In the genomic region with DNA sequence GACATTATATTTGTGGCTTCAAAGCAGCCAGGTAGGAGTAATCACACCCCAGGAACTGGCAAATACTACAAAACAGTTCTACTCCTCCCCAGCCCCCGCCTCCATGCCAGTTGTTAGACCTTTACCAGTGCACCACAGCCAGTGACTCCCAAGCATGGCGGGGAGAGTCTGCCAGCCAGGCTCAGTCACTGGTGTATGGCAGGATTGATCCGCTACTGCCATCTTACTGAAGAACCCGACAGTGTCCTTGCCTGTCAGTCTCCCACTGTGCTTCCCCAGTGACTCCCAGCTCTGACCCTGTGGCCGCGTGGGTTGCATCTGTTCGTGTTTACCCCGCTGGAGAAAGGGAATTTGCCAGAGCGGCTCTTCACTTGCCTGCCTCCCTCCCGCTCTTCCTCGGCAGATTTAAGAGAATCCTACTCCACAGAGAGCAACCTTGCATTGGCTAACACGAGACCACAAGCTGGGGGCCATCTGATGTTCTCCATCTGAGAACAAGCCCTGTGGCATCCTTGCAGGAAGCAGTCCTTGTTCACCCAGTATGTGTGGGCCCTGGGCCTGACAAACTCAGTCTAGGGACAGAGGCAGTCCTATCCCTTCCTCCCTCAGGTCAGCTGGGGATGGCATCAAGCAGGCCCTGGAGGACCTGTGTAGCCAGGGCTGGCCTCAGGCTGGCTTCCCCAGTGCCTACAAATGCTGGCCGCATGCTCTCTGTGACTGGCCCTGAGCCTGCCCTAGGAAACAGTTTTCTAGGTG, we compare ENCODE assay signal across 23 cellular contexts. TPM values are rescaled to one million over a fixed set of nuclear protein-coding genes. Genes with fewer than 3 reads are reported as not detected.
A peak's percentile ranks its signal among the peaks of the same experiment; 100 is the strongest.
DNase-seq lines count a peak whose midpoint lies in the region; ATAC-seq and TF ChIP-seq lines count a peak whose summit lies in the region.
"Had no signal": no experiment of that assay in that cellular context is flagged by ENCODE, and none has a peak within 500 bp of the region (broad histone marks: within the 10 kb centered on the region; RNA-seq: fewer than 3 reads in every experiment).

No MANE protein-coding gene starts in this region.

- peak overlapping the region; percentile 85 for H3K27ac ChIP-seq in temporal lobe (ENCODE audit: low read depth, low read length)
- H3K27ac ChIP-seq: KMS-11, SJCRH30 had no signal

- no peak for ATAC-seq in HG03432 (IDR thresholded peaks at IDR 0.05; ENCODE audit: unreplicated experiment)
- ATAC-seq in stimulated activated naive B cell treated with anti-CD40 and anti-IgM and Interleukin-4, amounts not matched to agents 10 μg/mL and 1 μg/mL and 100 μg/mL, for 72 hours (replicated peaks), result no peak

- CTCF ChIA-PET in activated CD4-positive, alpha-beta memory T cell treated with anti-CD3 and anti-CD28 coated beads for 36 hours (lab: Charles Lee), result no interaction called here

- POLR2A ChIA-PET in activated CD4-positive, alpha-beta memory T cell treated with anti-CD3 and anti-CD28 coated beads for 36 hours (lab: Charles Lee), result interaction anchor here (1.1 kb wide), 1 partner anchor 8 kb away, joined by 3 read pairs; no protein-coding TSS in a partner anchor

- H3K9me3 Mint-ChIP-seq in nephron progenitor cell, result no peaks in the 10 kb centered on the region
- no peaks in the 10 kb centered on the region for H3K9me3 Mint-ChIP-seq in activated CD4-positive, alpha-beta memory T cell treated with anti-CD3 and anti-CD28 coated beads for 36 hours
- H3K9me3 Mint-ChIP-seq in stimulated activated naive B cell treated with anti-CD40 and anti-IgM and Interleukin-4, amounts not matched to agents 10 μg/mL and 1 μg/mL and 100 μg/mL, for 72 hours, result no peaks in the 10 kb centered on the region
- H3K9me3 Mint-ChIP-seq: CD4-positive, CD25-positive, alpha-beta regulatory T cell had no signal

- no peak for TF ChIP-seq CTCF in nephron progenitor cell (IDR thresholded peaks at IDR 0.05)

- DNase-seq in NCI-H82 (lab: John Stamatoyannopoulos, UW) (peak; percentile 28), NCI-H82 treated with DMSO at 0.1 percent for 48 hours (lab: John Stamatoyannopoulos, UW; ENCODE audit: unreplicated experiment) (no peak), cerebellar cortex (ENCODE audit: low spot score) (peak; percentile 93), nephron progenitor cell (no peak)
- no peak for DNase-seq in activated CD4-positive, alpha-beta memory T cell treated with anti-CD3 and anti-CD28 coated beads for 36 hours
- DNase-seq in stimulated activated naive B cell treated with anti-CD40 and anti-IgM and Interleukin-4, amounts not matched to agents 10 μg/mL and 1 μg/mL and 100 μg/mL, for 72 hours, result no peak
- DNase-seq: 8988T; CD4-positive, CD25-positive, alpha-beta regulatory T cell; COR-L47; DMS153; GF-D8; HCEC 1CT; NCI-H1417 treated with DMSO at 0.1 percent for 48 hours; NCI-H187 treated with DMSO at 0.1 percent for 48 hours; NCI-H2227 treated with DMSO at 0.1 percent for 48 hours; NCI-H510A treated with DMSO at 0.1 percent for 48 hours; SJCRH30 had no signal

- H3K27me3 Mint-ChIP-seq in nephron progenitor cell (ENCODE audit: low read depth, poor library complexity), result peaks cover 4% of the 10 kb centered on the region
- H3K27me3 Mint-ChIP-seq in activated CD4-positive, alpha-beta memory T cell treated with anti-CD3 and anti-CD28 coated beads for 36 hours, result no peaks in the 10 kb centered on the region
- no peaks in the 10 kb centered on the region for H3K27me3 Mint-ChIP-seq in stimulated activated naive B cell treated with anti-CD40 and anti-IgM and Interleukin-4, amounts not matched to agents 10 μg/mL and 1 μg/mL and 100 μg/mL, for 72 hours
- H3K27me3 Mint-ChIP-seq: B cell; CD4-positive, CD25-positive, alpha-beta regulatory T cell had no signal

- no peaks in the 10 kb centered on the region for H3K36me3 Mint-ChIP-seq in nephron progenitor cell (ENCODE audit: low read depth)
- H3K36me3 Mint-ChIP-seq in activated CD4-positive, alpha-beta memory T cell treated with anti-CD3 and anti-CD28 coated beads for 36 hours, result no peaks in the 10 kb centered on the region
- peaks cover 1 to 3% of the 10 kb centered on the region in 2 donors for H3K36me3 Mint-ChIP-seq in stimulated activated naive B cell treated with anti-CD40 and anti-IgM and Interleukin-4, amounts not matched to agents 10 μg/mL and 1 μg/mL and 100 μg/mL, for 72 hours
- H3K36me3 Mint-ChIP-seq: CD4-positive, CD25-positive, alpha-beta regulatory T cell had no signal

- peaks cover 6% of the 10 kb centered on the region for H3K4me1 Mint-ChIP-seq in nephron progenitor cell
- H3K4me1 Mint-ChIP-seq in activated CD4-positive, alpha-beta memory T cell treated with anti-CD3 and anti-CD28 coated beads for 36 hours (ENCODE audit: low read depth), result no peaks in the 10 kb centered on the region
- H3K4me1 Mint-ChIP-seq in stimulated activated naive B cell treated with anti-CD40 and anti-IgM and Interleukin-4, amounts not matched to agents 10 μg/mL and 1 μg/mL and 100 μg/mL, for 72 hours, result no peaks in the 10 kb centered on the region

- intact Hi-C loops in activated CD4-positive, alpha-beta memory T cell treated with anti-CD3 and anti-CD28 coated beads for 36 hours (cut with micrococcal nuclease), result no loop called here

- H3K4me3 Mint-ChIP-seq in nephron progenitor cell, result no peak overlapping the region
- H3K4me3 Mint-ChIP-seq in activated CD4-positive, alpha-beta memory T cell treated with anti-CD3 and anti-CD28 coated beads for 36 hours, result no peak overlapping the region
- no peak overlapping the region for H3K4me3 Mint-ChIP-seq in stimulated activated naive B cell treated with anti-CD40 and anti-IgM and Interleukin-4, amounts not matched to agents 10 μg/mL and 1 μg/mL and 100 μg/mL, for 72 hours
- H3K4me3 Mint-ChIP-seq: B cell; CD4-positive, CD25-positive, alpha-beta regulatory T cell had no signal

- H3K27ac Mint-ChIP-seq in nephron progenitor cell, result peak overlapping the region; percentile 81
- no peak overlapping the region for H3K27ac Mint-ChIP-seq in activated CD4-positive, alpha-beta memory T cell treated with anti-CD3 and anti-CD28 coated beads for 36 hours
- no peak overlapping the region for H3K27ac Mint-ChIP-seq in stimulated activated naive B cell treated with anti-CD40 and anti-IgM and Interleukin-4, amounts not matched to agents 10 μg/mL and 1 μg/mL and 100 μg/mL, for 72 hours
- H3K27ac Mint-ChIP-seq: B cell had no signal

RNA-seq across cellular contexts. Expression of gene GNAZ, which starts 33.1 kb away (rescaled TPM):
- total RNA-seq in temporal lobe, result 124 TPM
- 1 to 10 TPM; 1.6 to 2.2 TPM for total RNA-seq in activated CD4-positive, alpha-beta memory T cell treated with anti-CD3 and anti-CD28 coated beads for 36 hours

RNA-seq across cellular contexts. Expression of gene RSPH14, which starts 38.4 kb away (rescaled TPM):
- total RNA-seq in temporal lobe, result 2.7 TPM
- under 1 TPM in 1 of 2 experiments, not detected in 1; 0.46 TPM for total RNA-seq in activated CD4-positive, alpha-beta memory T cell treated with anti-CD3 and anti-CD28 coated beads for 36 hours
- total RNA-seq: B cell; CD4-positive, CD25-positive, alpha-beta regulatory T cell; Daoy; M059J; SJCRH30 had no signal

RNA-seq across cellular contexts. Expression of gene RAB36, which starts 41.9 kb away (rescaled TPM):
- total RNA-seq in temporal lobe, result 4.9 TPM
- total RNA-seq in activated CD4-positive, alpha-beta memory T cell treated with anti-CD3 and anti-CD28 coated beads for 36 hours, result under 1 TPM; 0.31 to 0.46 TPM
- total RNA-seq: SJCRH30 had no signal

Comparison
In these comparisons a context has a peak if more than half of its experiments do, and no peak if none do; other contexts are left out.
1. DNase-seq: peak in NCI-H82 (single experiment) and cerebellar cortex (single experiment); none in NCI-H82 treated with DMSO at 0.1 percent for 48 hours (single experiment), nephron progenitor cell (single experiment), activated CD4-positive, alpha-beta memory T cell treated with anti-CD3 and anti-CD28 coated beads for 36 hours (single experiment) and stimulated activated naive B cell treated with anti-CD40 and anti-IgM and Interleukin-4, amounts not matched to agents 10 μg/mL and 1 μg/mL and 100 μg/mL, for 72 hours (single experiment).
2. RNA of gene GNAZ, which starts 33.1 kb away (total RNA-seq): 124 TPM in temporal lobe (single experiment); 1.6 to 2.2 TPM in activated CD4-positive, alpha-beta memory T cell treated with anti-CD3 and anti-CD28 coated beads for 36 hours; every median in the first group is over 10 times any median in the second.